1 cellular context compared by ENCODE assay signal in the genomic region with DNA sequence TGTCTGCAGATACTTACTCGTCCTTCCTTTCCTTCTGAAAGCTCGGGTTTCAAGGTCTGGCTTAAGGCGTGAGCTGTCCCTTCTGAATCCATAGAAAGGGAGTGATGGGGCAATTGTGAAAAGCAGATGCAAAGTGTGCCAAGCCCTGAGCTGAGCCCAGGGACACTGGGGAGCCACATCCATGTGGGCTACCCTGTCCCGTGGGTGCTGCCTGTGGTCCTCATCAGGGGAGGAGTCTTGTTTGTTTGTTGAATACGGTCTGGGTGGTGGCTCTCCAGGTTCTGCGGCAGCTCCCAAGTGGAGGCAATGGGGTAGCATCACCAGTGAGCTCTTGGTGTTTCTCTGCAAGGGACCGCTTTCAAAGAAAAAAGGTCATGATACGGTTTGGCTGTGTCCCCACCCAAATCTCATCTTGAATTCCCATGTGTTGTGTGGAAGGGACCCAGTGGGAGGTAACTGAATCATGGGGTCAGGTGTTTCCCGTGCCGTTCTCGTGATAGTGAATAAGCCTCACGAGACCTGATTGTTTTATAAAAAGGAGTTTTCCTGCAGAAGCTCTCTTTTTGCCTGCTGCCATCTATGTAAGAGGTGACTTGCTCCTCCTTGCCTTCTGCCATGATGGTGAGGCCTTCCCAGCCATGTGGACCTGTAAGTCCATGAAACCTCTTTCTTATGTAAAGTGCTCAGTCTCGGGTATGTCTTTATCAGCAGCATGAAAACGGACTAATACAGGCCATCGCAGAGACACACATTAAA.
TF ChIP-seq lines count a peak whose summit lies in the region.

No MANE protein-coding gene starts in this region.

TF ChIP-seq in HEK293T, 16 proteins besides CTCF, POLR2A, EP300 and RAD21:
- TF ChIP-seq ARNT (IDR thresholded peaks at IDR 0.05) = no peak
- TF ChIP-seq, protein P1, sequence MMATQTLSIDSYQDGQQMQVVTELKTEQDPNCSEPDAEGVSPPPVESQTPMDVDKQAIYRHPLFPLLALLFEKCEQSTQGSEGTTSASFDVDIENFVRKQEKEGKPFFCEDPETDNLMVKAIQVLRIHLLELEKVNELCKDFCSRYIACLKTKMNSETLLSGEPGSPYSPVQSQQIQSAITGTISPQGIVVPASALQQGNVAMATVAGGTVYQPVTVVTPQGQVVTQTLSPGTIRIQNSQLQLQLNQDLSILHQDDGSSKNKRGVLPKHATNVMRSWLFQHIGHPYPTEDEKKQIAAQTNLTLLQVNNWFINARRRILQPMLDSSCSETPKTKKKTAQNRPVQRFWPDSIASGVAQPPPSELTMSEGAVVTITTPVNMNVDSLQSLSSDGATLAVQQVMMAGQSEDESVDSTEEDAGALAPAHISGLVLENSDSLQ (IDR thresholded peaks at IDR 0.05) = no peak
